8 cellular contexts compared by ENCODE assay signal in genomic region chr5:55338810-55339243, GRCh38. TPM values are rescaled to one million over a fixed set of nuclear protein-coding genes. Genes with fewer than 3 reads are reported as not detected.
A peak's percentile ranks its signal among the peaks of the same experiment; 100 is the strongest.
DNase-seq lines count a peak whose midpoint lies in the region; ATAC-seq lines count a peak whose summit lies in the region.

No MANE protein-coding gene starts in this region.

- H3K27me3 Mint-ChIP-seq in activated T-cell treated with anti-CD3 and anti-CD28 coated beads, Interleukin-2, amount 50 U/mL, for 4 hours (ENCODE audit: low read depth), result no peaks in the 10 kb centered on the region

- ATAC-seq in GM19025 (IDR thresholded peaks at IDR 0.05; ENCODE audit: low read depth, unreplicated experiment) (peak; percentile 60), HG02870 (IDR thresholded peaks at IDR 0.05; ENCODE audit: unreplicated experiment) (peak; percentile 80), GM19023 (IDR thresholded peaks at IDR 0.05; ENCODE audit: unreplicated experiment) (no peak)
- ATAC-seq in activated T-cell treated with anti-CD3 and anti-CD28 coated beads, Interleukin-2, amount 50 U/mL, for 4 hours, result peak; percentile 81 to 87

- peak overlapping the region; percentile 55 for H3K4me3 Mint-ChIP-seq in activated T-cell treated with anti-CD3 and anti-CD28 coated beads, Interleukin-2, amount 50 U/mL, for 4 hours

- peaks cover 25% of the 10 kb centered on the region for H3K4me1 Mint-ChIP-seq in activated T-cell treated with anti-CD3 and anti-CD28 coated beads, Interleukin-2, amount 50 U/mL, for 4 hours (ENCODE audit: low read depth)

- peaks cover 27% of the 10 kb centered on the region for H3K36me3 Mint-ChIP-seq in activated T-cell treated with anti-CD3 and anti-CD28 coated beads, Interleukin-2, amount 50 U/mL, for 4 hours (ENCODE audit: insufficient read depth)

- H3K9me3 Mint-ChIP-seq in activated T-cell treated with anti-CD3 and anti-CD28 coated beads, Interleukin-2, amount 50 U/mL, for 4 hours, result no peaks in the 10 kb centered on the region

- no peak for DNase-seq in activated T-cell treated with anti-CD3 and anti-CD28 coated beads, Interleukin-2, amount 50 U/mL, for 4 hours
- peak; percentile 33 to 66 (median 45) for DNase-seq in stimulated activated CD4-positive, alpha-beta T cell treated with anti-CD3 and anti-CD28 coated beads, TNF-alpha, amount 100 ng/mL, for 24 hours (ENCODE audit: low read depth in 3 of 3)
- no peak for DNase-seq in islet precursor cell
- no peak for DNase-seq in NCI-H128 (lab: John Stamatoyannopoulos, UW; ENCODE audit: unreplicated experiment)
- DNase-seq in SKM-1 (lab: John Stamatoyannopoulos, UW; ENCODE audit: unreplicated experiment), result no peak

RNA-seq across cellular contexts. Expression of gene MTREX, which starts 31.0 kb away (rescaled TPM):
- total RNA-seq in activated T-cell treated with anti-CD3 and anti-CD28 coated beads, Interleukin-2, amount 50 U/mL, for 4 hours, result 100 to 1,000 TPM; 115 to 121 (median 117) TPM

RNA-seq across cellular contexts. Expression of gene DHX29, which starts 31.3 kb away (rescaled TPM):
- total RNA-seq in activated T-cell treated with anti-CD3 and anti-CD28 coated beads, Interleukin-2, amount 50 U/mL, for 4 hours, result 10 to 100 TPM; 22.3 to 23.1 (median 22.5) TPM

Comparison
In these comparisons a context has a peak if more than half of its experiments do, and no peak if none do; other contexts are left out.
1. DNase-seq: peak in stimulated activated CD4-positive, alpha-beta T cell treated with anti-CD3 and anti-CD28 coated beads, TNF-alpha, amount 100 ng/mL, for 24 hours (3 of 3); none in activated T-cell treated with anti-CD3 and anti-CD28 coated beads, Interleukin-2, amount 50 U/mL, for 4 hours (single experiment), islet precursor cell (single experiment), NCI-H128 (single experiment) and SKM-1 (single experiment).